ENCODE assay signal across 8 cellular contexts in the genomic region with DNA sequence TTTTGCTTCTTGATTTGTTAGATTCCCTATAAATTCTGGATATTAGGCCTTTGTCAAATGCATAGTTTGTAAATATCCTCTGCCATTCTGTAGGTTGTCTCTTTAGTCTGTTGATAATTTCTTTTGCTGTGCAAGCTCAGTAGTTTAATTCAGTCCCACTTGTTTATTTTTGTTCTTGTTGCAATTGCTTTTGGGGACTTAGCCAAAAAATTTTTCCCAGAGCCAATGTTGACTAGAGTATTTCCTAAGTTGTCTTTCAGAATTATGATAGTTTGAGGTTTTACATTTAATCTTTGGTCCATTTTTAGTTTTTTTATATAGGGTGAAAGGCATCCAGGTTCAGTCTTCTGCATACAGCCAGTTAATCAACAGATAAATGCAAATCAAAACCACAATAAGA.
"Had no signal": no experiment of that assay in that cellular context is flagged by ENCODE, and none has a peak within 500 bp of the region (broad histone marks: within the 10 kb centered on the region; RNA-seq: fewer than 3 reads in every experiment).

No MANE protein-coding gene starts in this region.

- H3K27ac ChIP-seq: HL-60 had no signal

- FAIRE-seq: H1, H54, HepG2 had no signal

- H3K4me3 ChIP-seq: GM23338 had no signal

- DNase-seq: H9, HCEC 1CT, KBM-7 had no signal

- ATAC-seq: GM23338, HepG2 had no signal
